9 cellular contexts compared by ENCODE assay signal in genomic region chr2:241844831-241845578, GRCh38. TPM values are rescaled to one million over a fixed set of nuclear protein-coding genes. Genes with fewer than 3 reads are reported as not detected.
DNase-seq lines count a peak whose midpoint lies in the region; ATAC-seq and TF ChIP-seq lines count a peak whose summit lies in the region.
"Had no signal": no experiment of that assay in that cellular context is flagged by ENCODE, and none has a peak within 500 bp of the region (broad histone marks: within the 10 kb centered on the region; RNA-seq: fewer than 3 reads in every experiment).

No MANE protein-coding gene starts in this region.

- intact Hi-C loops in esophagus squamous epithelium (cut with DNase I) (no loop called here), sigmoid colon (cut with DNase I) (no loop called here)

- H3K9ac ChIP-seq in OCI-LY3 (ENCODE audit: low read length) = no peak overlapping the region

- no peaks in the 10 kb centered on the region for H3K36me3 ChIP-seq in GM06990 (ENCODE audit: control insufficient read depth, insufficient read depth, low read length)
- H3K36me3 ChIP-seq in OCI-LY3 (replicated peaks; ENCODE audit: low read depth, low read length) = no peaks in the 10 kb centered on the region
- no peaks in the 10 kb centered on the region for H3K36me3 ChIP-seq in esophagus squamous epithelium
- H3K36me3 ChIP-seq in sigmoid colon = no peaks in the 10 kb centered on the region
- H3K36me3 ChIP-seq: pancreas had no signal

- no peaks in the 10 kb centered on the region for H3K27me3 ChIP-seq in GM06990 (replicated peaks; ENCODE audit: control insufficient read depth, insufficient read depth, low read length)
- H3K27me3 ChIP-seq in OCI-LY3 (ENCODE audit: low read depth, low read length) = no peaks in the 10 kb centered on the region
- H3K27me3 ChIP-seq in esophagus squamous epithelium = peaks cover 0 to 13% (median 0%) of the 10 kb centered on the region in 4 donors
- no peaks in the 10 kb centered on the region for H3K27me3 ChIP-seq in sigmoid colon
- H3K27me3 ChIP-seq: pancreas had no signal

- WGBS in esophagus squamous epithelium, 2 donors = 70 to 84% methylated on average over 23 to 29 of the region's 37 CpGs
- 81 to 84% methylated on average over 37 of the region's 37 CpGs for WGBS in sigmoid colon, 2 donors

- no peak overlapping the region for H3K27ac ChIP-seq in OCI-LY3 (ENCODE audit: low read length)
- peak overlapping the region in 1 of 4 donors; percentile 79 for H3K27ac ChIP-seq in esophagus squamous epithelium
- no peak overlapping the region for H3K27ac ChIP-seq in sigmoid colon
- H3K27ac ChIP-seq: pancreas had no signal

- DNase-seq in GM06990 (ENCODE audit: extremely low read depth, insufficient read length) = peak; percentile 16
- DNase-seq in esophagus squamous epithelium (lab: John Stamatoyannopoulos, UW) = no peak
- DNase-seq in sigmoid colon = peak; percentile 61
- no peak for DNase-seq in HT-29 (ENCODE audit: low spot score)

- ATAC-seq in GM18870 (IDR thresholded peaks at IDR 0.05; ENCODE audit: unreplicated experiment) (no peak), HG03432 (IDR thresholded peaks at IDR 0.05; ENCODE audit: unreplicated experiment) (no peak), GM21723 (IDR thresholded peaks at IDR 0.05; ENCODE audit: unreplicated experiment) (no peak)

- H3K9me3 ChIP-seq in OCI-LY3 (ENCODE audit: insufficient read depth, low read length) (no peaks in the 10 kb centered on the region), esophagus squamous epithelium (no peaks in the 10 kb centered on the region), sigmoid colon (no peaks in the 10 kb centered on the region)
- H3K9me3 ChIP-seq: pancreas had no signal

- TF ChIP-seq CTCF in GM06990 (IDR thresholded peaks at IDR 0.05; ENCODE audit: insufficient read depth, low read length, poor library complexity, severe bottlenecking) (no peak), OCI-LY3 (IDR thresholded peaks at IDR 0.05; ENCODE audit: low read depth, low read length) (no peak), esophagus squamous epithelium (IDR thresholded peaks at IDR 0.05) (no peak), sigmoid colon (IDR thresholded peaks at IDR 0.05) (no peak)

- no peaks in the 10 kb centered on the region for H4K20me1 ChIP-seq in OCI-LY3 (ENCODE audit: insufficient read depth, low read length)

- H3K79me2 ChIP-seq in OCI-LY3 (ENCODE audit: low read length) = no peaks in the 10 kb centered on the region

- TF ChIP-seq POLR2A in esophagus squamous epithelium (IDR thresholded peaks at IDR 0.05) = no peak
- no peak for TF ChIP-seq POLR2A in sigmoid colon (IDR thresholded peaks at IDR 0.05)

- TF ChIP-seq EP300 in sigmoid colon (IDR thresholded peaks at IDR 0.05) = no peak

- H3K4me1 ChIP-seq in OCI-LY3 (ENCODE audit: low read length) = peaks cover 3% of the 10 kb centered on the region; the same call in 1 of the 2 replicates
- peaks cover 6 to 30% (median 14%) of the 10 kb centered on the region in 3 donors for H3K4me1 ChIP-seq in esophagus squamous epithelium
- H3K4me1 ChIP-seq in sigmoid colon = peaks cover 0 to 9% (median 7%) of the 10 kb centered on the region in 4 donors

- H2AFZ ChIP-seq in OCI-LY3 (ENCODE audit: low read depth, low read length) = no peak overlapping the region

- H3K4me3 ChIP-seq in GM06990 (replicated peaks; ENCODE audit: low read depth, low read length) = no peak overlapping the region
- peak overlapping the region; percentile 75 for H3K4me3 ChIP-seq in OCI-LY3 (ENCODE audit: low read length)
- H3K4me3 ChIP-seq in esophagus squamous epithelium = peak overlapping the region in 3 of 4 donors; percentile 27 to 64 (median 47)
- H3K4me3 ChIP-seq in sigmoid colon = peak overlapping the region in 3 of 4 donors; percentile 45 to 48 (median 47)

- peak overlapping the region; percentile 77 for H3K4me2 ChIP-seq in OCI-LY3 (ENCODE audit: low read length)

RNA-seq across cellular contexts. Expression of gene PDCD1, which starts 13.7 kb away (rescaled TPM):
- total RNA-seq in esophagus squamous epithelium (1 to 10 TPM; 1.2 to 2.5 (median 1.5) TPM), sigmoid colon (under 1 TPM in 3 of 4 donors, not detected in 1; 0.14 to 0.99 (median 0.36) TPM)
- 1 to 10 TPM in 1 of 3 donors, not detected in 2; 3.2 TPM for polyA plus RNA-seq in sigmoid colon
- not detected in 2 replicates for total RNA-seq in HT-29 (2014; rRNA removed; shearing (Covaris generic))

RNA-seq across cellular contexts. Expression of gene RTP5, which starts 24.5 kb away (rescaled TPM):
- under 1 TPM in 2 of 4 donors, not detected in 2; 0.12 to 0.19 TPM for total RNA-seq in esophagus squamous epithelium
- total RNA-seq in sigmoid colon = under 1 TPM in 1 of 4 donors, not detected in 3; 0.16 TPM
- polyA plus RNA-seq in sigmoid colon = under 1 TPM in 1 of 3 donors, not detected in 2; 0.19 TPM
- total RNA-seq in HT-29 (2014; rRNA removed; shearing (Covaris generic)) = not detected in 2 replicates
- total RNA-seq: pancreas had no signal

RNA-seq across cellular contexts. Expression of gene NEU4, which starts 36.0 kb away (rescaled TPM):
- total RNA-seq in esophagus squamous epithelium (not detected), sigmoid colon (1 to 10 TPM in 1 of 4 donors, under 1 TPM in 2, not detected in 1; 0.36 to 3.6 (median 0.49) TPM)
- polyA plus RNA-seq in sigmoid colon = 10 to 100 TPM; 16.3 to 66.1 (median 39.1) TPM
- 0.31 and 1.1 TPM in 2 replicates for total RNA-seq in HT-29 (2014; rRNA removed; shearing (Covaris generic))
- total RNA-seq: pancreas had no signal

Comparison
In these comparisons a context has a peak if more than half of its experiments do, and no peak if none do; other contexts are left out.
1. DNase-seq: peak in GM06990 (single experiment) and sigmoid colon (single experiment); none in esophagus squamous epithelium (single experiment) and HT-29 (single experiment).